9 cellular contexts compared by ENCODE assay signal in the genomic region with DNA sequence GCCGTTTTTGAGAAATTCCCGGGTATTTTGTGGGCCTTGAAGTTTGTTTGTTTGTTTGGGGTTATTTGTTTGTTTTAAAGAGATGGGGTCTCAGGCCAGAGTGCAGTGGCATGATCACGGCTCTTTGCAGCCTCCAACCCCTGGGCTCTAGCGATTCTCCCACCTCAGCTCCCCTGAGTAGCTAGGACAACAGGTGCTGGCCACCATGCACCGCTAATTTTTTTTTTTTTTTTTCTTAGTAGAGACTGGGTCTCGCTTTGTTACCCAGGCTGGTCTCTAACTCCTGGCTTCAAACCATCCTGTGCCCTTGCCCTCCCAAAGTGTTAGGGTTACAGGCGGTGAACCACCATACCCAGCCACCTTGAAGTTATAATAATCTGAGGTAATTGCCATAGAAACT. TPM values are rescaled to one million over a fixed set of nuclear protein-coding genes. Genes with fewer than 3 reads are reported as not detected.
DNase-seq lines count a peak whose midpoint lies in the region; ATAC-seq and TF ChIP-seq lines count a peak whose summit lies in the region.
"Had no signal": no experiment of that assay in that cellular context is flagged by ENCODE, and none has a peak within 500 bp of the region (broad histone marks: within the 10 kb centered on the region; RNA-seq: fewer than 3 reads in every experiment).

No MANE protein-coding gene starts in this region.

- peaks cover 14 to 25% of the 10 kb centered on the region in 2 donors for H3K36me3 Mint-ChIP-seq in activated T-cell treated with anti-CD3 and anti-CD28 coated beads, Interleukin-2, amount 50 U/mL, for 72 hours (ENCODE audit: insufficient read depth in 2 of 2)
- peaks cover 30% of the 10 kb centered on the region for H3K36me3 Mint-ChIP-seq in activated T-helper 1 cell treated with anti-CD3 and anti-CD28 coated beads, Interleukin-12 subunit alpha, Interleukin-12 subunit beta, Interleukin-2, Interleukin-4 antibody, amounts not matched to agents 30 ng/mL and 10 ng/mL and 1 ng/mL, durations not matched to agents 14 hours and 24 hours and 36 hours (ENCODE audit: low read depth)

- DNase-seq in activated T-cell treated with anti-CD3 and anti-CD28 coated beads, Interleukin-2, amount 50 U/mL, for 72 hours: no peak
- no peak for DNase-seq in activated T-cell treated with anti-CD3 and anti-CD28 coated beads, Interleukin-2, amount 50 U/mL, for 48 hours
- DNase-seq in activated T-helper 1 cell treated with anti-CD3 and anti-CD28 coated beads, Interleukin-12 subunit alpha, Interleukin-12 subunit beta, Interleukin-2, Interleukin-4 antibody, amounts not matched to agents 30 ng/mL and 10 ng/mL and 1 ng/mL, durations not matched to agents 14 hours and 24 hours and 36 hours (ENCODE audit: low spot score): no peak
- DNase-seq in stomach: no peak
- no peak for DNase-seq in NCI-H187 (lab: John Stamatoyannopoulos, UW)
- no peak for DNase-seq in NCI-H1092 treated with DMSO at 0.1 percent for 48 hours (lab: John Stamatoyannopoulos, UW)
- DNase-seq: NCI-H1105 treated with DMSO at 0.1 percent for 48 hours had no signal

- H3K4me1 Mint-ChIP-seq in activated T-cell treated with anti-CD3 and anti-CD28 coated beads, Interleukin-2, amount 50 U/mL, for 72 hours (ENCODE audit: low read depth): peaks cover 54% of the 10 kb centered on the region
- H3K4me1 Mint-ChIP-seq in activated T-helper 1 cell treated with anti-CD3 and anti-CD28 coated beads, Interleukin-12 subunit alpha, Interleukin-12 subunit beta, Interleukin-2, Interleukin-4 antibody, amounts not matched to agents 30 ng/mL and 10 ng/mL and 1 ng/mL, durations not matched to agents 14 hours and 24 hours and 36 hours (ENCODE audit: low read depth): peaks cover 42% of the 10 kb centered on the region

- ATAC-seq in activated T-cell treated with anti-CD3 and anti-CD28 coated beads, Interleukin-2, amount 50 U/mL, for 72 hours (replicated peaks in 1 of 2): no peak
- no peak for ATAC-seq in GM19324 (IDR thresholded peaks at IDR 0.05; ENCODE audit: low FRiP score, unreplicated experiment)

- no peaks in the 10 kb centered on the region for H3K4me1 ChIP-seq in iPS-20b (ENCODE audit: insufficient read depth, low read length)
- H3K4me1 ChIP-seq in stomach: peaks cover 42 to 73% (median 58%) of the 10 kb centered on the region in 4 donors

- H3K27me3 Mint-ChIP-seq in activated T-cell treated with anti-CD3 and anti-CD28 coated beads, Interleukin-2, amount 50 U/mL, for 72 hours (ENCODE audit: low read depth): no peaks in the 10 kb centered on the region
- H3K27me3 Mint-ChIP-seq in activated T-helper 1 cell treated with anti-CD3 and anti-CD28 coated beads, Interleukin-12 subunit alpha, Interleukin-12 subunit beta, Interleukin-2, Interleukin-4 antibody, amounts not matched to agents 30 ng/mL and 10 ng/mL and 1 ng/mL, durations not matched to agents 14 hours and 24 hours and 36 hours (ENCODE audit: insufficient read depth): no peaks in the 10 kb centered on the region

- H3K36me3 ChIP-seq in iPS-20b (ENCODE audit: insufficient read depth, low read depth, low read length): peaks cover 53% of the 10 kb centered on the region
- H3K36me3 ChIP-seq in stomach: peaks cover 44 to 54% (median 53%) of the 10 kb centered on the region in 4 donors

- WGBS in stomach, 5 donors: 75 to 87% (median 80%) methylated on average over 7 of the region's 7 CpGs

- no peak for TF ChIP-seq POLR2A in stomach (IDR thresholded peaks at IDR 0.05)

- H3K27ac ChIP-seq in iPS-20b (ENCODE audit: low read length) (no peak overlapping the region), stomach (peak overlapping the region in 4 of 5 donors; percentile 98 to 100 (median 99))

- peak overlapping the region; percentile 76 for H3K27ac Mint-ChIP-seq in activated T-cell treated with anti-CD3 and anti-CD28 coated beads, Interleukin-2, amount 50 U/mL, for 72 hours
- peak overlapping the region; percentile 40 for H3K27ac Mint-ChIP-seq in activated T-helper 1 cell treated with anti-CD3 and anti-CD28 coated beads, Interleukin-12 subunit alpha, Interleukin-12 subunit beta, Interleukin-2, Interleukin-4 antibody, amounts not matched to agents 30 ng/mL and 10 ng/mL and 1 ng/mL, durations not matched to agents 14 hours and 24 hours and 36 hours

- H3K9me3 ChIP-seq in iPS-20b (ENCODE audit: insufficient read depth, low read depth, low read length) (no peaks in the 10 kb centered on the region), stomach (no peaks in the 10 kb centered on the region)

- intact Hi-C loops in activated T-helper 1 cell treated with anti-CD3 and anti-CD28 coated beads, Interleukin-12 subunit alpha, Interleukin-12 subunit beta, Interleukin-2, Interleukin-4 antibody, amounts not matched to agents 30 ng/mL and 10 ng/mL and 1 ng/mL, durations not matched to agents 14 hours and 24 hours and 36 hours (cut with micrococcal nuclease): loop anchor here (2.0 kb wide), 1 partner anchor 147 kb away; no protein-coding TSS in a partner anchor
- intact Hi-C loops in stomach (cut with DNase I; ENCODE audit: low total_unique reads): no loop called here

- H3K4me3 Mint-ChIP-seq in activated T-cell treated with anti-CD3 and anti-CD28 coated beads, Interleukin-2, amount 50 U/mL, for 72 hours: peak overlapping the region; percentile 92 to 95
- H3K4me3 Mint-ChIP-seq in activated T-helper 1 cell treated with anti-CD3 and anti-CD28 coated beads, Interleukin-12 subunit alpha, Interleukin-12 subunit beta, Interleukin-2, Interleukin-4 antibody, amounts not matched to agents 30 ng/mL and 10 ng/mL and 1 ng/mL, durations not matched to agents 14 hours and 24 hours and 36 hours: peak overlapping the region; percentile 74

- H3K27me3 ChIP-seq in iPS-20b (ENCODE audit: insufficient read depth, low read length) (no peaks in the 10 kb centered on the region), stomach (no peaks in the 10 kb centered on the region)

- H3K4me3 ChIP-seq in iPS-20b (ENCODE audit: low read length) (peak overlapping the region; percentile 93; the same call in 1 of the 2 replicates), stomach (peak overlapping the region; percentile 63 to 92 (median 76))

- no peak for TF ChIP-seq CTCF in stomach (IDR thresholded peaks at IDR 0.05)

- peak overlapping the region; percentile 25; the same call in 1 of the 2 replicates for H3K9ac ChIP-seq in iPS-20b (ENCODE audit: low read depth, low read length)

- H3K9me3 Mint-ChIP-seq in activated T-cell treated with anti-CD3 and anti-CD28 coated beads, Interleukin-2, amount 50 U/mL, for 72 hours: peaks cover 0 to 3% of the 10 kb centered on the region in 2 donors
- H3K9me3 Mint-ChIP-seq in activated T-helper 1 cell treated with anti-CD3 and anti-CD28 coated beads, Interleukin-12 subunit alpha, Interleukin-12 subunit beta, Interleukin-2, Interleukin-4 antibody, amounts not matched to agents 30 ng/mL and 10 ng/mL and 1 ng/mL, durations not matched to agents 14 hours and 24 hours and 36 hours: no peaks in the 10 kb centered on the region

- TF ChIP-seq EP300 in stomach (IDR thresholded peaks at IDR 0.05): no peak

RNA-seq across cellular contexts. Expression of gene CHTOP, which starts 2.0 kb away (rescaled TPM):
- total RNA-seq in activated T-cell treated with anti-CD3 and anti-CD28 coated beads, Interleukin-2, amount 50 U/mL, for 72 hours: 100 to 1,000 TPM in 1 of 2 donors, 10 to 100 TPM in 1; 95.8 to 107 TPM
- 101 and 105 TPM in 2 replicates for total RNA-seq in activated T-helper 1 cell treated with anti-CD3 and anti-CD28 coated beads, Interleukin-12 subunit alpha, Interleukin-12 subunit beta, Interleukin-2, Interleukin-4 antibody, amounts not matched to agents 30 ng/mL and 10 ng/mL and 1 ng/mL, durations not matched to agents 14 hours and 24 hours and 36 hours
- 100 to 1,000 TPM in 1 of 5 donors, 10 to 100 TPM in 4; 21.7 to 111 (median 74.3) TPM for total RNA-seq in stomach
- 10 to 100 TPM; 41.3 to 53.2 (median 46.0) TPM for polyA plus RNA-seq in stomach

RNA-seq across cellular contexts. Expression of gene S100A1, which starts 7.6 kb away (rescaled TPM):
- not detected for total RNA-seq in activated T-cell treated with anti-CD3 and anti-CD28 coated beads, Interleukin-2, amount 50 U/mL, for 72 hours
- not detected in 2 replicates for total RNA-seq in activated T-helper 1 cell treated with anti-CD3 and anti-CD28 coated beads, Interleukin-12 subunit alpha, Interleukin-12 subunit beta, Interleukin-2, Interleukin-4 antibody, amounts not matched to agents 30 ng/mL and 10 ng/mL and 1 ng/mL, durations not matched to agents 14 hours and 24 hours and 36 hours
- total RNA-seq in stomach: not detected
- 10 to 100 TPM in 2 of 3 donors, 1 to 10 TPM in 1; 5.7 to 64.8 (median 45.5) TPM for polyA plus RNA-seq in stomach

RNA-seq across cellular contexts. Expression of gene S100A13, which starts 8.6 kb away (rescaled TPM):
- 10 to 100 TPM; 13.5 to 16.4 TPM for total RNA-seq in activated T-cell treated with anti-CD3 and anti-CD28 coated beads, Interleukin-2, amount 50 U/mL, for 72 hours
- total RNA-seq in activated T-helper 1 cell treated with anti-CD3 and anti-CD28 coated beads, Interleukin-12 subunit alpha, Interleukin-12 subunit beta, Interleukin-2, Interleukin-4 antibody, amounts not matched to agents 30 ng/mL and 10 ng/mL and 1 ng/mL, durations not matched to agents 14 hours and 24 hours and 36 hours: 2.5 and 5.1 TPM in 2 replicates
- 10 to 100 TPM; 18.7 to 54.6 (median 23.5) TPM for total RNA-seq in stomach
- 100 to 1,000 TPM; 140 to 271 (median 207) TPM for polyA plus RNA-seq in stomach

RNA-seq across cellular contexts. Expression of gene S100A14, which starts 19.7 kb away (rescaled TPM):
- total RNA-seq in activated T-cell treated with anti-CD3 and anti-CD28 coated beads, Interleukin-2, amount 50 U/mL, for 72 hours: 1 to 10 TPM in 1 of 2 donors, under 1 TPM in 1; 0.26 to 1.4 TPM
- total RNA-seq in activated T-helper 1 cell treated with anti-CD3 and anti-CD28 coated beads, Interleukin-12 subunit alpha, Interleukin-12 subunit beta, Interleukin-2, Interleukin-4 antibody, amounts not matched to agents 30 ng/mL and 10 ng/mL and 1 ng/mL, durations not matched to agents 14 hours and 24 hours and 36 hours: 0.16 TPM in 1 of 2 replicates, not detected in the other
- 100 to 1,000 TPM in 1 of 5 donors, 10 to 100 TPM in 3, 1 to 10 TPM in 1; 8.8 to 488 (median 29.0) TPM for total RNA-seq in stomach
- 100 to 1,000 TPM in 2 of 3 donors, 10 to 100 TPM in 1; 70.2 to 751 (median 244) TPM for polyA plus RNA-seq in stomach

RNA-seq across cellular contexts. Expression of gene SNAPIN, which starts 22.6 kb away (rescaled TPM):
- 10 to 100 TPM; 31.1 to 31.8 TPM for total RNA-seq in activated T-cell treated with anti-CD3 and anti-CD28 coated beads, Interleukin-2, amount 50 U/mL, for 72 hours
- total RNA-seq in activated T-helper 1 cell treated with anti-CD3 and anti-CD28 coated beads, Interleukin-12 subunit alpha, Interleukin-12 subunit beta, Interleukin-2, Interleukin-4 antibody, amounts not matched to agents 30 ng/mL and 10 ng/mL and 1 ng/mL, durations not matched to agents 14 hours and 24 hours and 36 hours: 31.1 and 35.4 TPM in 2 replicates
- total RNA-seq in stomach: 10 to 100 TPM; 14.9 to 82.9 (median 15.6) TPM
- 10 to 100 TPM; 29.4 to 35.5 (median 29.5) TPM for polyA plus RNA-seq in stomach
